ENCODE assay signal across 19 cellular contexts in the genomic region with DNA sequence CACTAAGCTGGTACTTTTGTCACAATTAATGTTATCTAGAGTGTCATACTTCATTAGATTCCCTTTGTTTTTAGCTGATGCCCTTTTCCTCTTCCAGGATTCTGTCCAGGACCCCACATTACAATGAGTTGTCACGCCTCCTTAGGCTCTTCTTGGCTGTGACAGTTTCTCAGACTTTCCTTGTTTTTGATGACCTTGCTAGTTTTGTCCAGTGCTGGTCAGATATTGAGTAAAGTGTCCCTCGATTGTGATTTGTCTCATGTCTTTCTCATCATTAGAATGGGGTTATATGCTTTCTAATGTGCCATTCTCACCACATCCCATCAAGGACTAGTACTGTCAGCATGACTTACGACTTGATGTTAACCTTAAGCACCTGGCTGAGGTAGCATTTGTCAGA.
"Had no signal": no experiment of that assay in that cellular context is flagged by ENCODE, and none has a peak within 500 bp of the region (broad histone marks: within the 10 kb centered on the region; RNA-seq: fewer than 3 reads in every experiment).

No MANE protein-coding gene starts in this region.

- H3K36me3 ChIP-seq: gastrocnemius medialis, pancreas, spleen, tibial artery, upper lobe of left lung, vagina had no signal

- H3K4me1 ChIP-seq: spleen, upper lobe of left lung, vagina had no signal

- H3K27ac ChIP-seq: dorsolateral prefrontal cortex, gastrocnemius medialis, pancreas, spleen, upper lobe of left lung, vagina had no signal

- DNase-seq: cortex of kidney; dorsolateral prefrontal cortex; effector CD8-positive, alpha-beta T cell; gastrocnemius medialis; immature natural killer cell; left colon; mammary epithelial cell; naive thymus-derived CD4-positive, alpha-beta T cell; pancreas; spleen; stimulated activated CD4-positive, alpha-beta T cell treated with anti-CD3 and anti-CD28 coated beads, Interleukin-15, amount 100 ng/mL, for 24 hours; stimulated activated CD4-positive, alpha-beta T cell treated with anti-CD3 and anti-CD28 coated beads, Interleukin-1b, Interleukin-23, amount 100 ng/mL, for 48 hours; stimulated activated CD4-positive, alpha-beta T cell treated with anti-CD3 and anti-CD28 coated beads, Interleukin-4, amount 100 ng/mL, for 24 hours; tibial artery had no signal

- ATAC-seq: esophagus mucosa; gastrocnemius medialis; left colon; naive thymus-derived CD4-positive, alpha-beta T cell; pancreas; sciatic nerve had no signal

- H3K27me3 ChIP-seq: dorsolateral prefrontal cortex, gastrocnemius medialis, pancreas, spleen, tibial artery, upper lobe of left lung, vagina had no signal

- H3K9me3 ChIP-seq: gastrocnemius medialis, pancreas, spleen, tibial artery, upper lobe of left lung, vagina had no signal

- H3K4me3 ChIP-seq: dorsolateral prefrontal cortex, gastrocnemius medialis, pancreas, spleen, tibial artery, upper lobe of left lung, vagina had no signal

- FAIRE-seq: kidney, pancreas had no signal
